In the genomic region with DNA sequence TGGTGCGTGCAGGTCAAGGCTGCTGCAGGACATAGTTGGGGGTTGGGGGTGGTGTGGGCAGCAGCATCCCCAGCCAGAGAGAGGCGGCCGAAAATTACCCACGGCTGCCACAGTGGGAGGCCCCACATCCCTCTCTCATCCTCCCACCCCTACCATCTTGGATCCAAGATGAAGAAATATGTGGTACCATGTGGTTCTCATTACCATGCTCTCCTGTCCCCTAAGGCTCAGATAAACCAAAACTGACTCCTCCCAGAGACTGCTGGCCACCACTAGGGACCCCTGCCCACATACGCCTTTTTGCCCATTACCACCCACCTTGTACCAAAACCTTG, we compare ENCODE assay signal across 10 cellular contexts.
DNase-seq lines count a peak whose midpoint lies in the region; ATAC-seq and TF ChIP-seq lines count a peak whose summit lies in the region.
"Had no signal": no experiment of that assay in that cellular context is flagged by ENCODE, and none has a peak within 500 bp of the region (broad histone marks: within the 10 kb centered on the region; RNA-seq: fewer than 3 reads in every experiment).

No MANE protein-coding gene starts in this region.

- H3K27ac Mint-ChIP-seq in HFFc6 (peak overlapping the region; percentile 91), brain (peak overlapping the region; percentile 71 to 97 (median 89))
- peak overlapping the region; percentile 43 for H3K27ac Mint-ChIP-seq in stimulated activated effector memory CD8-positive, alpha-beta T cell treated with anti-CD3 and anti-CD28 coated beads, Interleukin-12 subunit alpha, Interleukin-12 subunit beta, amount 100 ng/mL, for 72 hours

- H3K9me3 Mint-ChIP-seq in HFFc6 (no peaks in the 10 kb centered on the region), brain (no peaks in the 10 kb centered on the region)
- H3K9me3 Mint-ChIP-seq in stimulated activated effector memory CD8-positive, alpha-beta T cell treated with anti-CD3 and anti-CD28 coated beads, Interleukin-12 subunit alpha, Interleukin-12 subunit beta, amount 100 ng/mL, for 72 hours: no peaks in the 10 kb centered on the region
- H3K9me3 Mint-ChIP-seq: activated T-helper 2 cell treated with anti-CD3 and anti-CD28 coated beads, Interferon-gamma antibody, Interleukin-2, Interleukin-4, amounts not matched to agents 10 μg/mL and 5 μg/mL and 100 μg/mL, durations not matched to agents 14 hours and 24 hours and 36 hours; naive thymus-derived CD4-positive, alpha-beta T cell had no signal

- no peaks in the 10 kb centered on the region for H3K27me3 ChIP-seq in liver (ENCODE audit: control insufficient read depth in 4 of 4, insufficient read depth in 4 of 4, low read length in 3 of 4)
- no peaks in the 10 kb centered on the region for H3K27me3 ChIP-seq in MG63

- DNase-seq in HFFc6 (no peak), MG63 (no peak), nucleus accumbens (lab: John Stamatoyannopoulos, UW) (no peak)
- no peak for DNase-seq in stimulated activated effector memory CD8-positive, alpha-beta T cell treated with anti-CD3 and anti-CD28 coated beads, Interleukin-12 subunit alpha, Interleukin-12 subunit beta, amount 100 ng/mL, for 72 hours (ENCODE audit: low spot score in 2 of 2)
- DNase-seq: naive thymus-derived CD4-positive, alpha-beta T cell had no signal

- TF ChIP-seq CTCF in HFFc6 (IDR thresholded peaks at IDR 0.05) (no peak), brain (conservative IDR thresholded peaks at IDR 0.05) (no peak), liver (IDR thresholded peaks at IDR 0.05; ENCODE audit: low read depth, low read length, missing input control) (no peak)

- no peak for TF ChIP-seq RAD21 in liver (IDR thresholded peaks at IDR 0.05)

- H3K4me3 Mint-ChIP-seq in HFFc6: peak overlapping the region; percentile 71
- H3K4me3 Mint-ChIP-seq in brain: peak overlapping the region in 1 of 5 experiments; percentile 10
- no peak overlapping the region for H3K4me3 Mint-ChIP-seq in stimulated activated effector memory CD8-positive, alpha-beta T cell treated with anti-CD3 and anti-CD28 coated beads, Interleukin-12 subunit alpha, Interleukin-12 subunit beta, amount 100 ng/mL, for 72 hours

- no peaks in the 10 kb centered on the region for H3K9me3 ChIP-seq in liver (ENCODE audit: control insufficient read depth in 4 of 4, low read length in 3 of 4)
- no peaks in the 10 kb centered on the region for H3K9me3 ChIP-seq in MG63

- no peak overlapping the region for H3K9ac ChIP-seq in liver (ENCODE audit: low read depth in 1 of 2, low read length in 2 of 2)

- peaks cover 23 to 83% (median 70%) of the 10 kb centered on the region in 4 donors for H3K4me1 ChIP-seq in liver (ENCODE audit: control insufficient read depth in 4 of 4, insufficient read depth in 4 of 4, low read length in 3 of 4)

- H3K4me3 ChIP-seq in liver (ENCODE audit: low read depth in 1 of 3, low read length in 3 of 3): no peak overlapping the region
- no peak overlapping the region for H3K4me3 ChIP-seq in MG63

- ATAC-seq in stimulated activated effector memory CD8-positive, alpha-beta T cell treated with anti-CD3 and anti-CD28 coated beads, Interleukin-12 subunit alpha, Interleukin-12 subunit beta, amount 100 ng/mL, for 72 hours: no peak
- ATAC-seq in GM21825 (IDR thresholded peaks at IDR 0.05; ENCODE audit: unreplicated experiment): no peak
- ATAC-seq in HG02852 (IDR thresholded peaks at IDR 0.05; ENCODE audit: unreplicated experiment): no peak
- ATAC-seq: naive thymus-derived CD4-positive, alpha-beta T cell had no signal

- H3K4me1 Mint-ChIP-seq in HFFc6 (ENCODE audit: low read depth) (peaks cover 92% of the 10 kb centered on the region), brain (peaks cover 88% of the 10 kb centered on the region)
- peaks cover 8% of the 10 kb centered on the region for H3K4me1 Mint-ChIP-seq in stimulated activated effector memory CD8-positive, alpha-beta T cell treated with anti-CD3 and anti-CD28 coated beads, Interleukin-12 subunit alpha, Interleukin-12 subunit beta, amount 100 ng/mL, for 72 hours

- H3K36me3 ChIP-seq in liver (ENCODE audit: control insufficient read depth in 4 of 4, insufficient read depth in 3 of 4, low read depth in 1 of 4, low read length in 3 of 4) (no peaks in the 10 kb centered on the region), MG63 (peaks cover 2% of the 10 kb centered on the region; the same call in 1 of the 2 replicates)

- H3K36me3 Mint-ChIP-seq in HFFc6 (ENCODE audit: low read depth) (peaks cover 25% of the 10 kb centered on the region), brain (peaks cover 23% of the 10 kb centered on the region)
- H3K36me3 Mint-ChIP-seq in stimulated activated effector memory CD8-positive, alpha-beta T cell treated with anti-CD3 and anti-CD28 coated beads, Interleukin-12 subunit alpha, Interleukin-12 subunit beta, amount 100 ng/mL, for 72 hours: peaks cover 53% of the 10 kb centered on the region

- 68% methylated on average over 5 of the region's 5 CpGs for WGBS in liver

- H3K27me3 Mint-ChIP-seq in HFFc6 (ENCODE audit: insufficient read depth) (peaks cover 3% of the 10 kb centered on the region; the same call in 1 of the 2 replicates), brain (no peaks in the 10 kb centered on the region)
- H3K27me3 Mint-ChIP-seq: naive thymus-derived CD4-positive, alpha-beta T cell had no signal

- H3K27ac ChIP-seq in liver (ENCODE audit: low read depth in 1 of 2, low read length in 2 of 2): peak overlapping the region; percentile 61 to 74

TF ChIP-seq in liver, 16 proteins besides CTCF, POLR2A, EP300 and RAD21:
- TF ChIP-seq, protein P1, sequence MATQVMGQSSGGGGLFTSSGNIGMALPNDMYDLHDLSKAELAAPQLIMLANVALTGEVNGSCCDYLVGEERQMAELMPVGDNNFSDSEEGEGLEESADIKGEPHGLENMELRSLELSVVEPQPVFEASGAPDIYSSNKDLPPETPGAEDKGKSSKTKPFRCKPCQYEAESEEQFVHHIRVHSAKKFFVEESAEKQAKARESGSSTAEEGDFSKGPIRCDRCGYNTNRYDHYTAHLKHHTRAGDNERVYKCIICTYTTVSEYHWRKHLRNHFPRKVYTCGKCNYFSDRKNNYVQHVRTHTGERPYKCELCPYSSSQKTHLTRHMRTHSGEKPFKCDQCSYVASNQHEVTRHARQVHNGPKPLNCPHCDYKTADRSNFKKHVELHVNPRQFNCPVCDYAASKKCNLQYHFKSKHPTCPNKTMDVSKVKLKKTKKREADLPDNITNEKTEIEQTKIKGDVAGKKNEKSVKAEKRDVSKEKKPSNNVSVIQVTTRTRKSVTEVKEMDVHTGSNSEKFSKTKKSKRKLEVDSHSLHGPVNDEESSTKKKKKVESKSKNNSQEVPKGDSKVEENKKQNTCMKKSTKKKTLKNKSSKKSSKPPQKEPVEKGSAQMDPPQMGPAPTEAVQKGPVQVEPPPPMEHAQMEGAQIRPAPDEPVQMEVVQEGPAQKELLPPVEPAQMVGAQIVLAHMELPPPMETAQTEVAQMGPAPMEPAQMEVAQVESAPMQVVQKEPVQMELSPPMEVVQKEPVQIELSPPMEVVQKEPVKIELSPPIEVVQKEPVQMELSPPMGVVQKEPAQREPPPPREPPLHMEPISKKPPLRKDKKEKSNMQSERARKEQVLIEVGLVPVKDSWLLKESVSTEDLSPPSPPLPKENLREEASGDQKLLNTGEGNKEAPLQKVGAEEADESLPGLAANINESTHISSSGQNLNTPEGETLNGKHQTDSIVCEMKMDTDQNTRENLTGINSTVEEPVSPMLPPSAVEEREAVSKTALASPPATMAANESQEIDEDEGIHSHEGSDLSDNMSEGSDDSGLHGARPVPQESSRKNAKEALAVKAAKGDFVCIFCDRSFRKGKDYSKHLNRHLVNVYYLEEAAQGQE (IDR thresholded peaks at IDR 0.05): no peak
- TF ChIP-seq, protein P2, sequence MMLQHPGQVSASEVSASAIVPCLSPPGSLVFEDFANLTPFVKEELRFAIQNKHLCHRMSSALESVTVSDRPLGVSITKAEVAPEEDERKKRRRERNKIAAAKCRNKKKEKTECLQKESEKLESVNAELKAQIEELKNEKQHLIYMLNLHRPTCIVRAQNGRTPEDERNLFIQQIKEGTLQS (IDR thresholded peaks at IDR 0.05): no peak
- no peak for TF ChIP-seq SP1 (IDR thresholded peaks at IDR 0.05)
- no peak for TF ChIP-seq EGR1 (IDR thresholded peaks at IDR 0.05; ENCODE audit: low read depth in 2 of 2)
- TF ChIP-seq JUND (IDR thresholded peaks at IDR 0.05): no peak
- TF ChIP-seq MAX (IDR thresholded peaks at IDR 0.05): no peak
- TF ChIP-seq, protein P3, sequence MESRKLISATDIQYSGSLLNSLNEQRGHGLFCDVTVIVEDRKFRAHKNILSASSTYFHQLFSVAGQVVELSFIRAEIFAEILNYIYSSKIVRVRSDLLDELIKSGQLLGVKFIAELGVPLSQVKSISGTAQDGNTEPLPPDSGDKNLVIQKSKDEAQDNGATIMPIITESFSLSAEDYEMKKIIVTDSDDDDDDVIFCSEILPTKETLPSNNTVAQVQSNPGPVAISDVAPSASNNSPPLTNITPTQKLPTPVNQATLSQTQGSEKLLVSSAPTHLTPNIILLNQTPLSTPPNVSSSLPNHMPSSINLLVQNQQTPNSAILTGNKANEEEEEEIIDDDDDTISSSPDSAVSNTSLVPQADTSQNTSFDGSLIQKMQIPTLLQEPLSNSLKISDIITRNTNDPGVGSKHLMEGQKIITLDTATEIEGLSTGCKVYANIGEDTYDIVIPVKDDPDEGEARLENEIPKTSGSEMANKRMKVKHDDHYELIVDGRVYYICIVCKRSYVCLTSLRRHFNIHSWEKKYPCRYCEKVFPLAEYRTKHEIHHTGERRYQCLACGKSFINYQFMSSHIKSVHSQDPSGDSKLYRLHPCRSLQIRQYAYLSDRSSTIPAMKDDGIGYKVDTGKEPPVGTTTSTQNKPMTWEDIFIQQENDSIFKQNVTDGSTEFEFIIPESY (IDR thresholded peaks at IDR 0.05): no peak
- TF ChIP-seq HNF4A (conservative IDR thresholded peaks at IDR 0.05): no peak
- TF ChIP-seq FOXA1 (IDR thresholded peaks at IDR 0.05): no peak
- no peak for TF ChIP-seq YY1 (IDR thresholded peaks at IDR 0.05)
- TF ChIP-seq FOXA2 (IDR thresholded peaks at IDR 0.05): no peak
- TF ChIP-seq HNF4G (IDR thresholded peaks at IDR 0.05): no peak
- no peak for TF ChIP-seq TAF1 (conservative IDR thresholded peaks at IDR 0.05)
- TF ChIP-seq NR2F2 (IDR thresholded peaks at IDR 0.05): no peak
TF ChIP-seq in liver: peak in this region for 0.
